ENCODE assay signal across 28 cellular contexts in genomic region chr11:116309446-116309845, GRCh38.
"Had no signal": no experiment of that assay in that cellular context is flagged by ENCODE, and none has a peak within 500 bp of the region (broad histone marks: within the 10 kb centered on the region; RNA-seq: fewer than 3 reads in every experiment).

No MANE protein-coding gene starts in this region.

- FAIRE-seq: bronchial epithelial cell, frontal cortex, small intestine had no signal

- H3K9me3 ChIP-seq: adrenal gland, esophagus squamous epithelium, neutrophil, ovary, sigmoid colon, stomach, thyroid gland, upper lobe of left lung had no signal

- H3K27me3 ChIP-seq: adrenal gland, esophagus squamous epithelium, ovary, sigmoid colon, stomach, thyroid gland, upper lobe of left lung had no signal

- H3K4me3 ChIP-seq: adrenal gland, esophagus squamous epithelium, ovary, sigmoid colon, stomach, thyroid gland, upper lobe of left lung had no signal

- DNase-seq: activated CD4-positive, alpha-beta memory T cell treated with anti-CD3 and anti-CD28 coated beads for 36 hours; activated CD4-positive, alpha-beta T cell treated with anti-CD3 and anti-CD28 coated beads, Interleukin-2, amount 10 ng/mL, durations not matched to agents 24 days and 14 days; activated CD4-positive, CD25-positive, alpha-beta regulatory T cell treated with anti-CD3 and anti-CD28 coated beads, Interleukin-2, amount 50 U/mL, for 72 hours; activated CD8-positive, alpha-beta memory T cell treated with anti-CD3 and anti-CD28 coated beads, Interleukin-2, amount 50 U/mL, for 4 hours; activated effector memory CD4-positive, alpha-beta T cell treated with anti-CD3 and anti-CD28 coated beads, Interleukin-2, amount 50 U/mL, for 16 hours; activated naive CD4-positive, alpha-beta T cell treated with anti-CD3 and anti-CD28 coated beads for 36 hours; activated naive CD8-positive, alpha-beta T cell treated with anti-CD3 and anti-CD28 coated beads for 36 hours; activated T-cell treated with anti-CD3 and anti-CD28 coated beads, Interleukin-2, amount 50 U/mL, for 1 hour; adrenal gland; endodermal cell; esophagus squamous epithelium; glutamatergic neuron; left colon; naive B cell; nephron progenitor cell; ovary; retina; sigmoid colon; small intestine; stimulated activated CD4-positive, alpha-beta T cell treated with anti-CD3 and anti-CD28 coated beads, Interleukin-2, amount 100 ng/mL, for 24 hours; stimulated activated naive B cell treated with anti-CD40 and anti-IgM and Interleukin-4, amounts not matched to agents 10 μg/mL and 1 μg/mL and 100 μg/mL, for 72 hours; stomach; T-helper 2 cell; thyroid gland; upper lobe of left lung had no signal

- H3K27ac ChIP-seq: adrenal gland, esophagus squamous epithelium, neutrophil, ovary, sigmoid colon, stomach, thyroid gland, upper lobe of left lung had no signal

- ATAC-seq: left colon; stimulated activated naive B cell treated with anti-CD40 and anti-IgM and Interleukin-4, amounts not matched to agents 10 μg/mL and 1 μg/mL and 100 μg/mL, for 72 hours had no signal

- H3K36me3 ChIP-seq: adrenal gland, esophagus squamous epithelium, neutrophil, ovary, sigmoid colon, stomach, thyroid gland, upper lobe of left lung had no signal
